1 cellular context compared by ENCODE assay signal in genomic region chr6:28586273-28586672, GRCh38.
TF ChIP-seq lines count a peak whose summit lies in the region.

No MANE protein-coding gene starts in this region.

TF ChIP-seq in HEK293, 187 proteins besides CTCF, POLR2A, EP300 and RAD21 (continued from another document):
- TF ChIP-seq ZNF433 (tag by site-specific recombination; IDR thresholded peaks at IDR 0.05; ENCODE audit: low read depth) (no peak), KLF9 (tag by site-specific recombination; IDR thresholded peaks at IDR 0.05; ENCODE audit: low read depth) (no peak), TSHZ1 (tag by site-specific recombination; IDR thresholded peaks at IDR 0.05; ENCODE audit: borderline replicate concordance) (no peak), ZNF202 (tag by site-specific recombination; IDR thresholded peaks at IDR 0.05; ENCODE audit: borderline replicate concordance) (no peak), PRDM1 (tag by site-specific recombination; IDR thresholded peaks at IDR 0.05) (no peak), ZNF175 (tag by site-specific recombination; IDR thresholded peaks at IDR 0.05) (no peak), ZNF555 (tag by site-specific recombination; conservative IDR thresholded peaks at IDR 0.05) (no peak), ZNF24 (tag by site-specific recombination; IDR thresholded peaks at IDR 0.05) (no peak), BCL6B (tag by site-specific recombination; IDR thresholded peaks at IDR 0.05) (no peak), ZNF510 (tag by site-specific recombination; IDR thresholded peaks at IDR 0.05; ENCODE audit: insufficient replicate concordance) (no peak), ZNF600 (tag by site-specific recombination; IDR thresholded peaks at IDR 0.05) (peak; percentile 99), ZSCAN5A (tag by site-specific recombination; IDR thresholded peaks at IDR 0.05) (no peak), ZNF777 (tag by site-specific recombination; IDR thresholded peaks at IDR 0.05; ENCODE audit: borderline replicate concordance) (no peak), INSM2 (tag by site-specific recombination; IDR thresholded peaks at IDR 0.05) (no peak), GLI2 (tag by site-specific recombination; IDR thresholded peaks at IDR 0.05; ENCODE audit: borderline replicate concordance, low read depth) (no peak), KLF17 (tag by site-specific recombination; IDR thresholded peaks at IDR 0.05) (no peak), ZBTB6 (tag by site-specific recombination; IDR thresholded peaks at IDR 0.05) (peak; percentile 92; the same call in 1 of the 2 replicates), ZBTB10 (tag by site-specific recombination; IDR thresholded peaks at IDR 0.05) (0 out of 2 replicates have a peak, but pooled peaks have one; percentile 21), BCL11A (tag by site-specific recombination; IDR thresholded peaks at IDR 0.05; ENCODE audit: low read depth) (no peak), ZNF426 (tag by site-specific recombination; IDR thresholded peaks at IDR 0.05) (no peak), MYNN (tag by site-specific recombination; IDR thresholded peaks at IDR 0.05; ENCODE audit: borderline replicate concordance) (no peak), ZBTB48 (tag by site-specific recombination; IDR thresholded peaks at IDR 0.05) (0 out of 2 replicates have a peak, but pooled peaks have one; percentile 1), ZNF266 (tag by site-specific recombination; IDR thresholded peaks at IDR 0.05; ENCODE audit: low read depth) (no peak), KLF8 (tag by site-specific recombination; IDR thresholded peaks at IDR 0.05) (no peak), ZNF704 (tag by site-specific recombination; IDR thresholded peaks at IDR 0.05) (no peak), ZSCAN18 (tag by site-specific recombination; IDR thresholded peaks at IDR 0.05) (no peak), ZBTB21 (tag by site-specific recombination; IDR thresholded peaks at IDR 0.05) (no peak; the same call in 1 of the 2 replicates), ZNF404 (tag by site-specific recombination; IDR thresholded peaks at IDR 0.05) (no peak), SP3 (tag by site-specific recombination; IDR thresholded peaks at IDR 0.05) (no peak), ZNF514 (tag by site-specific recombination; IDR thresholded peaks at IDR 0.05) (no peak), ZNF350 (tag by site-specific recombination; IDR thresholded peaks at IDR 0.05) (no peak), ZBTB17 (tag by site-specific recombination; IDR thresholded peaks at IDR 0.05) (peak; percentile 88)
